In genomic region chr4:184440593-184441358, GRCh38 we compare ENCODE assay signal across 14 cellular contexts. TPM values are rescaled to one million over a fixed set of nuclear protein-coding genes. Genes with fewer than 3 reads are reported as not detected.
DNase-seq lines count a peak whose midpoint lies in the region; ATAC-seq and TF ChIP-seq lines count a peak whose summit lies in the region.
"Had no signal": no experiment of that assay in that cellular context is flagged by ENCODE, and none has a peak within 500 bp of the region (broad histone marks: within the 10 kb centered on the region; RNA-seq: fewer than 3 reads in every experiment).

No MANE protein-coding gene starts in this region.

- no peak overlapping the region for H2BK120ac ChIP-seq in neuronal stem cell (ENCODE audit: low read depth, low read length)

- intact Hi-C loops in CD4-positive, alpha-beta T cell (cut with DNase I, micrococcal nuclease) = loop anchor here in 1 of 2 experiments (2.0 kb wide), 1 partner anchor 18 kb away; no protein-coding TSS in a partner anchor
- intact Hi-C loops in psoas muscle (cut with DNase I) = no loop called here

- no peaks in the 10 kb centered on the region for H3K27me3 ChIP-seq in CD4-positive, alpha-beta T cell (ENCODE audit: control insufficient read depth, insufficient read depth, low read length)
- H3K27me3 ChIP-seq in psoas muscle (ENCODE audit: insufficient read depth in 3 of 3, low read length in 2 of 3) = no peaks in the 10 kb centered on the region
- no peaks in the 10 kb centered on the region for H3K27me3 ChIP-seq in neuronal stem cell (ENCODE audit: control insufficient read depth in 3 of 3, insufficient read depth in 3 of 3, low read depth in 1 of 3, low read length in 3 of 3)
- H3K27me3 ChIP-seq: Peyer's patch had no signal

- no peak overlapping the region for H2BK15ac ChIP-seq in neuronal stem cell (ENCODE audit: low read length)

- H3K9me3 ChIP-seq in CD4-positive, alpha-beta T cell (ENCODE audit: control insufficient read depth, low read length) = no peaks in the 10 kb centered on the region
- H3K9me3 ChIP-seq in psoas muscle (no peaks in the 10 kb centered on the region), neuronal stem cell (replicated peaks in 1 of 2; ENCODE audit: control insufficient read depth in 2 of 2, insufficient read depth in 1 of 2, low read depth in 1 of 2, low read length in 2 of 2) (no peaks in the 10 kb centered on the region)
- H3K9me3 ChIP-seq: Peyer's patch had no signal

- no peak overlapping the region for H3K18ac ChIP-seq in neuronal stem cell (ENCODE audit: low read length)

- no peak overlapping the region for H4K8ac ChIP-seq in neuronal stem cell (ENCODE audit: low read depth, low read length)

- no peak overlapping the region for H2BK5ac ChIP-seq in neuronal stem cell (ENCODE audit: low read length)

- DNase-seq in CD4-positive, alpha-beta T cell = no peak
- DNase-seq in activated naive CD8-positive, alpha-beta T cell treated with anti-CD3 and anti-CD28 coated beads, Interleukin-2, amount 10 ng/mL, durations not matched to agents 7 days and 5 days = no peak
- DNase-seq in islet precursor cell (peak; percentile 12), psoas muscle (no peak), neuronal stem cell (ENCODE audit: low spot score) (no peak), kidney tubule cell (ENCODE audit: low spot score) (no peak), SKM-1 treated with dmso at 0.1 percent for 144 hours (lab: John Stamatoyannopoulos, UW; ENCODE audit: unreplicated experiment) (no peak)
- DNase-seq in activated naive CD4-positive, alpha-beta T cell treated with anti-CD3 and anti-CD28 coated beads, Interleukin-2, amount 50 U/mL, for 16 hours = no peak
- DNase-seq: activated CD4-positive, CD25-positive, alpha-beta regulatory T cell; amniotic stem cell; DMS79 treated with DMSO at 0.1 percent for 48 hours; NCI-H1105; NCI-H345; Peyer's patch had no signal

- H3K36me3 ChIP-seq in psoas muscle (ENCODE audit: insufficient read depth in 1 of 2, low read depth in 1 of 2) (no peaks in the 10 kb centered on the region), neuronal stem cell (replicated peaks in 1 of 2; ENCODE audit: control insufficient read depth in 2 of 2, insufficient read depth in 2 of 2, low read length in 2 of 2) (no peaks in the 10 kb centered on the region)
- H3K36me3 ChIP-seq: Peyer's patch had no signal

- H3K4me2 ChIP-seq in neuronal stem cell (ENCODE audit: insufficient read depth, low read length, poor library complexity, severe bottlenecking) = no peak overlapping the region

- POLR2A ChIA-PET in CD4-positive, alpha-beta T cell (lab: Charles Lee) = interaction anchor here (0.6 to 1.3 kb wide), 3 partner anchors 13 to 186 kb away, joined by 3 to 5 read pairs (median 4); no protein-coding TSS in a partner anchor
- POLR2A ChIA-PET in activated naive CD8-positive, alpha-beta T cell treated with anti-CD3 and anti-CD28 coated beads, Interleukin-2, amount 10 ng/mL, durations not matched to agents 7 days and 5 days (lab: Charles Lee) = interaction anchor here (0.9 to 1.0 kb wide), 2 partner anchors 34 to 35 kb away, joined by 3 to 4 read pairs; partner anchors contain the start of gene IRF2

- CTCF ChIA-PET in CD4-positive, alpha-beta T cell (lab: Charles Lee) = no interaction called here

- H3K36me3 Mint-ChIP-seq in CD4-positive, alpha-beta T cell (ENCODE audit: low read depth) = peaks cover 28% of the 10 kb centered on the region
- peaks cover 18% of the 10 kb centered on the region for H3K36me3 Mint-ChIP-seq in activated naive CD8-positive, alpha-beta T cell treated with anti-CD3 and anti-CD28 coated beads, Interleukin-2, amount 10 ng/mL, durations not matched to agents 7 days and 5 days

- no peak overlapping the region for H3K4ac ChIP-seq in neuronal stem cell (ENCODE audit: low read length)

- peaks cover 90% of the 10 kb centered on the region for H3K4me1 ChIP-seq in psoas muscle
- peaks cover 4 to 6% of the 10 kb centered on the region in 2 donors for H3K4me1 ChIP-seq in neuronal stem cell (ENCODE audit: control insufficient read depth in 2 of 2, insufficient read depth in 1 of 2, low read depth in 1 of 2, low read length in 2 of 2)

- no peaks in the 10 kb centered on the region for H3K9me3 Mint-ChIP-seq in CD4-positive, alpha-beta T cell
- no peaks in the 10 kb centered on the region for H3K9me3 Mint-ChIP-seq in activated naive CD8-positive, alpha-beta T cell treated with anti-CD3 and anti-CD28 coated beads, Interleukin-2, amount 10 ng/mL, durations not matched to agents 7 days and 5 days

- H2AK5ac ChIP-seq in neuronal stem cell (ENCODE audit: low read depth, low read length) = no peak overlapping the region

- H4K91ac ChIP-seq in neuronal stem cell (ENCODE audit: low read depth, low read length, poor library complexity) = no peak overlapping the region

- H3K4me3 Mint-ChIP-seq in CD4-positive, alpha-beta T cell = no peak overlapping the region
- no peak overlapping the region for H3K4me3 Mint-ChIP-seq in activated naive CD8-positive, alpha-beta T cell treated with anti-CD3 and anti-CD28 coated beads, Interleukin-2, amount 10 ng/mL, durations not matched to agents 7 days and 5 days

- H2AFZ ChIP-seq in neuronal stem cell (ENCODE audit: low read length) = no peak overlapping the region

- H3K27ac ChIP-seq in CD4-positive, alpha-beta T cell (ENCODE audit: low read depth, low read length) = peak overlapping the region; percentile 11
- H3K27ac ChIP-seq in psoas muscle = peak overlapping the region; percentile 13
- H3K27ac ChIP-seq in neuronal stem cell (replicated peaks; ENCODE audit: low read length) = no peak overlapping the region

- H2BK12ac ChIP-seq in neuronal stem cell (ENCODE audit: low read length) = no peak overlapping the region

- no peak overlapping the region for H3K14ac ChIP-seq in neuronal stem cell (ENCODE audit: low read length)

- ATAC-seq in CD4-positive, alpha-beta T cell (ENCODE audit: poor library complexity) = no peak
- ATAC-seq in activated naive CD8-positive, alpha-beta T cell treated with anti-CD3 and anti-CD28 coated beads, Interleukin-2, amount 10 ng/mL, durations not matched to agents 7 days and 5 days (ENCODE audit: low read depth) = no peak
- ATAC-seq in psoas muscle = no peak

- no peak overlapping the region for H3K23ac ChIP-seq in neuronal stem cell (ENCODE audit: low read depth, low read length, poor library complexity)

- no peak overlapping the region for H3K9ac ChIP-seq in neuronal stem cell (ENCODE audit: low read depth, low read length, poor library complexity)

- TF ChIP-seq CTCF in CD4-positive, alpha-beta T cell (IDR thresholded peaks at IDR 0.05) = no peak
- TF ChIP-seq CTCF in psoas muscle (IDR thresholded peaks at IDR 0.05) = no peak

- no peaks in the 10 kb centered on the region for H3K79me1 ChIP-seq in neuronal stem cell (ENCODE audit: low read depth, low read length)

- 89 to 92% (median 91%) methylated on average over 8 of the region's 8 CpGs for WGBS in psoas muscle, 3 donors
- WGBS in neuronal stem cell (ENCODE audit: extremely low coverage in 2 of 2, insufficient read length in 2 of 2, insufficient replicate concordance in 1 of 2), 2 donors = no CpG with 5 or more reads among the region's 8 CpGs

- H3K27ac Mint-ChIP-seq in CD4-positive, alpha-beta T cell = peak overlapping the region; percentile 16
- peak overlapping the region; percentile 47 for H3K27ac Mint-ChIP-seq in activated naive CD8-positive, alpha-beta T cell treated with anti-CD3 and anti-CD28 coated beads, Interleukin-2, amount 10 ng/mL, durations not matched to agents 7 days and 5 days

- peaks cover 91% of the 10 kb centered on the region for H3K4me1 Mint-ChIP-seq in CD4-positive, alpha-beta T cell (ENCODE audit: low read depth)
- H3K4me1 Mint-ChIP-seq in activated naive CD8-positive, alpha-beta T cell treated with anti-CD3 and anti-CD28 coated beads, Interleukin-2, amount 10 ng/mL, durations not matched to agents 7 days and 5 days = peaks cover 59% of the 10 kb centered on the region

- no peak overlapping the region for H3K4me3 ChIP-seq in psoas muscle
- no peak overlapping the region for H3K4me3 ChIP-seq in neuronal stem cell (ENCODE audit: low read length in 2 of 2)
- H3K4me3 ChIP-seq: Peyer's patch had no signal

- H3K27me3 Mint-ChIP-seq in CD4-positive, alpha-beta T cell = no peaks in the 10 kb centered on the region
- H3K27me3 Mint-ChIP-seq in activated naive CD8-positive, alpha-beta T cell treated with anti-CD3 and anti-CD28 coated beads, Interleukin-2, amount 10 ng/mL, durations not matched to agents 7 days and 5 days = no peaks in the 10 kb centered on the region

RNA-seq across cellular contexts. Expression of gene IRF2, which starts 33.6 kb away (rescaled TPM):
- 10 to 100 TPM; 11.4 to 14.9 TPM for total RNA-seq in CD4-positive, alpha-beta T cell
- 10 to 100 TPM; 72.0 to 73.2 TPM for total RNA-seq in activated naive CD8-positive, alpha-beta T cell treated with anti-CD3 and anti-CD28 coated beads, Interleukin-2, amount 10 ng/mL, durations not matched to agents 7 days and 5 days
- 10 to 100 TPM; 14.6 to 23.4 (median 16.3) TPM for total RNA-seq in psoas muscle
- polyA plus RNA-seq in psoas muscle = 10 to 100 TPM in 2 of 3 donors, 1 to 10 TPM in 1; 6.7 to 28.9 (median 21.1) TPM
- 12.7 TPM for polyA plus RNA-seq in neuronal stem cell (2013, experiment 1 of 2)
- polyA plus RNA-seq in neuronal stem cell (2013, experiment 2 of 2) = 12.8 TPM
